ENCODE assay signal across 8 cellular contexts in the genomic region with DNA sequence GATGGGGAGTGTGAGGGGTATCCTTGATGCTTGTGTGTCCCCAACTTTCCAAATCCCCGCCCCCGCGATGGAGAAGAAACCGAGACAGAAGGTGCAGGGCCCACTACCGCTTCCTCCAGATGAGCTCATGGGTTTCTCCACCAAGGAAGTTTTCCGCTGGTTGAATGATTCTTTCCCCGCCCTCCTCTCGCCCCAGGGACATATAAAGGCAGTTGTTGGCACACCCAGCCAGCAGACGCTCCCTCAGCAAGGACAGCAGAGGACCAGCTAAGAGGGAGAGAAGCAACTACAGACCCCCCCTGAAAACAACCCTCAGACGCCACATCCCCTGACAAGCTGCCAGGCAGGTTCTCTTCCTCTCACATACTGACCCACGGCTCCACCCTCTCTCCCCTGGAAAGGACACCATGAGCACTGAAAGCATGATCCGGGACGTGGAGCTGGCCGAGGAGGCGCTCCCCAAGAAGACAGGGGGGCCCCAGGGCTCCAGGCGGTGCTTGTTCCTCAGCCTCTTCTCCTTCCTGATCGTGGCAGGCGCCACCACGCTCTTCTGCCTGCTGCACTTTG. TPM values are rescaled to one million over a fixed set of nuclear protein-coding genes. Genes with fewer than 3 reads are reported as not detected.
A peak's percentile ranks its signal among the peaks of the same experiment; 100 is the strongest.
DNase-seq lines count a peak whose midpoint lies in the region; ATAC-seq, FAIRE-seq and TF ChIP-seq lines count a peak whose summit lies in the region.

A gene (plus strand): TSS at position 231 of the 567 bp plus-strand sequence. CDS start 177 bp downstream, at position 408.

- peak; percentile 11 for ATAC-seq in stimulated activated naive CD8-positive, alpha-beta T cell treated with anti-CD3 and anti-CD28 coated beads, Interleukin-15, Interleukin-2, amounts not matched to agents 100 U/mL and 50 U/mL, for 24 hours
- no peak for ATAC-seq in GM21576 (IDR thresholded peaks at IDR 0.05; ENCODE audit: unreplicated experiment)

- H3K27ac Mint-ChIP-seq in Caco-2 (ENCODE audit: unreplicated experiment) = peak within 1 kb of the TSS; percentile 53
- H3K27ac Mint-ChIP-seq in activated naive CD4-positive, alpha-beta T cell treated with anti-CD3 and anti-CD28 coated beads, Interleukin-2, amount 10 ng/mL, durations not matched to agents 7 days and 5 days = peak within 1 kb of the TSS; percentile 87

- no peaks in the 10 kb centered on the region for H3K27me3 Mint-ChIP-seq in Caco-2 (ENCODE audit: insufficient read depth, unreplicated experiment)
- peaks cover 4% of the 10 kb centered on the region for H3K27me3 Mint-ChIP-seq in activated naive CD4-positive, alpha-beta T cell treated with anti-CD3 and anti-CD28 coated beads, Interleukin-2, amount 10 ng/mL, durations not matched to agents 7 days and 5 days

- H3K27ac ChIP-seq in SJCRH30 = no peak within 1 kb of the TSS

- peaks cover 15% of the 10 kb centered on the region for H3K4me1 Mint-ChIP-seq in Caco-2 (ENCODE audit: low read depth, unreplicated experiment)
- H3K4me1 Mint-ChIP-seq in activated naive CD4-positive, alpha-beta T cell treated with anti-CD3 and anti-CD28 coated beads, Interleukin-2, amount 10 ng/mL, durations not matched to agents 7 days and 5 days = peaks cover 88% of the 10 kb centered on the region

- intact Hi-C loops in Caco-2 (cut with micrococcal nuclease; ENCODE audit: unreplicated experiment) = no loop called here

- POLR2A ChIA-PET in Caco-2 (lab: Charles Lee) = no interaction called here

- H3K4me3 ChIP-seq in Caco-2 (ENCODE audit: low read depth, low read length) (no peak within 1 kb of the TSS), SJCRH30 (no peak within 1 kb of the TSS)

- no peak for TF ChIP-seq CTCF in Caco-2 (IDR thresholded peaks at IDR 0.05; ENCODE audit: insufficient read depth in 1 of 2, low read depth in 1 of 2, low read length in 1 of 2, severe bottlenecking in 1 of 2, unreplicated experiment in 1 of 2)

- H3K9me3 ChIP-seq in Caco-2 (no peaks in the 10 kb centered on the region), SJCRH30 (replicated peaks) (no peaks in the 10 kb centered on the region)

- CTCF ChIA-PET in Caco-2 (lab: Charles Lee) = interaction anchor here (0.5 to 1.1 kb wide), 3 partner anchors 24 to 553 kb away, joined by 3 read pairs; a partner anchor contains a TSS
- CTCF ChIA-PET in activated naive CD4-positive, alpha-beta T cell treated with anti-CD3 and anti-CD28 coated beads, Interleukin-2, amount 10 ng/mL, durations not matched to agents 7 days and 5 days (lab: Charles Lee) = interaction anchor here (0.5 to 33.1 kb wide), 4 partner anchors 18 to 82 kb away, joined by 3 to 1087 read pairs (median 392); a partner anchor contains a TSS

- FAIRE-seq in RCC 7860 (lab: Jason Lieb, UNC) = no peak

- DNase-seq in Caco-2 (no peak), RCC 7860 (ENCODE audit: low spot score) (peak; percentile 37), medulla oblongata (ENCODE audit: extremely low spot score) (peak; percentile 64), SJCRH30 (no peak)
- DNase-seq in activated naive CD4-positive, alpha-beta T cell treated with anti-CD3 and anti-CD28 coated beads, Interleukin-2, amount 10 ng/mL, durations not matched to agents 7 days and 5 days = peak; percentile 86
- peak; percentile 85 for DNase-seq in stimulated activated naive CD8-positive, alpha-beta T cell treated with anti-CD3 and anti-CD28 coated beads, Interleukin-15, Interleukin-2, amounts not matched to agents 100 U/mL and 50 U/mL, for 24 hours
- no peak for DNase-seq in effector CD8-positive, alpha-beta T cell (lab: John Stamatoyannopoulos, UW)

- no peaks in the 10 kb centered on the region for H3K27me3 ChIP-seq in Caco-2 (replicated peaks; ENCODE audit: control insufficient read depth, insufficient read depth, low read length)
- H3K27me3 ChIP-seq in SJCRH30 = peaks cover 14% of the 10 kb centered on the region; the same call in 1 of the 2 replicates

- H3K36me3 Mint-ChIP-seq in Caco-2 (ENCODE audit: insufficient read depth, unreplicated experiment) = no peaks in the 10 kb centered on the region
- H3K36me3 Mint-ChIP-seq in activated naive CD4-positive, alpha-beta T cell treated with anti-CD3 and anti-CD28 coated beads, Interleukin-2, amount 10 ng/mL, durations not matched to agents 7 days and 5 days = peaks cover 53% of the 10 kb centered on the region

- no peak within 1 kb of the TSS for H3K4me3 Mint-ChIP-seq in Caco-2 (ENCODE audit: unreplicated experiment)
- H3K4me3 Mint-ChIP-seq in activated naive CD4-positive, alpha-beta T cell treated with anti-CD3 and anti-CD28 coated beads, Interleukin-2, amount 10 ng/mL, durations not matched to agents 7 days and 5 days = peak within 1 kb of the TSS; percentile 92

- BruUV-seq in Caco-2 (replicated peaks; lab: Mats Ljungman, UMichigan) = no TSS peak

- no peaks in the 10 kb centered on the region for H3K36me3 ChIP-seq in Caco-2 (ENCODE audit: control insufficient read depth, insufficient read depth, low read length)
- no peaks in the 10 kb centered on the region for H3K36me3 ChIP-seq in SJCRH30

- no peaks in the 10 kb centered on the region for H3K9me3 Mint-ChIP-seq in Caco-2 (ENCODE audit: unreplicated experiment)
- H3K9me3 Mint-ChIP-seq in activated naive CD4-positive, alpha-beta T cell treated with anti-CD3 and anti-CD28 coated beads, Interleukin-2, amount 10 ng/mL, durations not matched to agents 7 days and 5 days = no peaks in the 10 kb centered on the region

- peaks cover 10% of the 10 kb centered on the region for H3K4me1 ChIP-seq in Caco-2
- H3K4me1 ChIP-seq in SJCRH30 = no peaks in the 10 kb centered on the region

RNA-seq across cellular contexts. Expression of the gene that starts here (rescaled TPM):
- not detected in 2 replicates for total RNA-seq in Caco-2 (2022)
- not detected in 2 replicates for total RNA-seq in SJCRH30 (2014; rRNA removed; shearing (Covaris generic))

Comparison
In these comparisons a context has a peak if more than half of its experiments do, and no peak if none do; other contexts are left out.
1. DNase-seq: peak in RCC 7860 (single experiment), activated naive CD4-positive, alpha-beta T cell treated with anti-CD3 and anti-CD28 coated beads, Interleukin-2, amount 10 ng/mL, durations not matched to agents 7 days and 5 days (single experiment), medulla oblongata (single experiment) and stimulated activated naive CD8-positive, alpha-beta T cell treated with anti-CD3 and anti-CD28 coated beads, Interleukin-15, Interleukin-2, amounts not matched to agents 100 U/mL and 50 U/mL, for 24 hours (single experiment); none in Caco-2 (0 of 2), effector CD8-positive, alpha-beta T cell (single experiment) and SJCRH30 (0 of 2).